8 cellular contexts compared by ENCODE assay signal in the genomic region with DNA sequence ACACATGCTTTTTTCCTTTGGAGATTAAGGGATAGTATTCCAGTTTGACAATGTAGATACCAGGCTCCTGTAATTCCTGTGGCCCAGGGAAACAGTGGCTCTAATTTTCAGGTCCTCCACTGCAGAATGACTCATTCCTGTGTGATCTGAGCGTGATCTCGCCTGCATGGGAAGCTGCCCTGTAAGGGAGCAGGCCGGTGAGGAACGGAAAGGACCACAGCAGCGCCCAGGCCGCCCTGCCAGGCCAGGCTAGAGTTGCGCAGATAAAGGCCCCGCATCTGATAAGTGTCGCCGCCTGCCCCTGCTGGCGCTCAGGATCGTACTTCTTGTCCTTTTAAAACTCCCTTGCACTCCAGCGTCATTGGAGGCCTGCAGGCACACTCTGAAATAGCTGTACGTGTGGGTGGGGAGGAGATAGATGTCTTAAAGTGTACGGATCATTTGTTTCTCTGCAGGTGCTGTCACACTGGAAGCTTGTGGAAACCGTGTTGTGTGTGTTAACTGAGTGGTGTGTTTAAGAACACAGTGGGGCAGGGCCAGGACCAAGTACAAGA.
DNase-seq lines count a peak whose midpoint lies in the region; ATAC-seq and TF ChIP-seq lines count a peak whose summit lies in the region.

No MANE protein-coding gene starts in this region.

- no peaks in the 10 kb centered on the region for H3K27me3 ChIP-seq in HCT116 (ENCODE audit: insufficient read depth, low read length)
- no peaks in the 10 kb centered on the region for H3K27me3 ChIP-seq in sigmoid colon

- BruUV-seq in HCT116 (replicated peaks; lab: Mats Ljungman, UMichigan) = no TSS peak

- RAD21 ChIA-PET in HCT116 (lab: Charles Lee; ENCODE audit: low non-redundant PET in 1 of 2, low total read pairs in 2 of 2, uncharacterized antibody in 2 of 2, unreplicated experiment in 2 of 2) = no interaction called here

- TF ChIP-seq RAD21 in HCT116 (IDR thresholded peaks at IDR 0.05; ENCODE audit: low read depth) = no peak

- no peaks in the 10 kb centered on the region for H3K9me3 ChIP-seq in HCT116 (ENCODE audit: control insufficient read depth in 1 of 2, insufficient read depth in 1 of 2, low read depth in 1 of 2, low read length in 2 of 2)
- no peaks in the 10 kb centered on the region for H3K9me3 ChIP-seq in sigmoid colon

- WGBS in sigmoid colon, 2 donors = 90 to 91% methylated on average over 16 of the region's 16 CpGs

- TF ChIP-seq EP300 in sigmoid colon (IDR thresholded peaks at IDR 0.05) = peak in 2 of 4 donors; percentile 35 to 55

- H3K4me3 ChIP-seq in HCT116 (replicated peaks in 1 of 2; ENCODE audit: low read depth in 1 of 2, low read length in 2 of 2) = peak overlapping the region in 1 of 2 experiments; percentile 24; a peak in 1 of 4 replicates
- H3K4me3 ChIP-seq in astrocyte of the cerebellum (ENCODE audit: low read depth, low read length) = no peak overlapping the region
- no peak overlapping the region for H3K4me3 ChIP-seq in sigmoid colon

- H3K27ac ChIP-seq in HCT116 (ENCODE audit: low read depth, low read length) (peak overlapping the region; percentile 87), sigmoid colon (peak overlapping the region; percentile 77 to 88 (median 78))

- H3K36me3 ChIP-seq in HCT116 (ENCODE audit: control insufficient read depth in 1 of 2, insufficient read depth in 2 of 2, low read length in 2 of 2) (no peaks in the 10 kb centered on the region), sigmoid colon (no peaks in the 10 kb centered on the region)

- intact Hi-C loops in HCT116 (cut with micrococcal nuclease) = no loop called here
- intact Hi-C loops in left ventricle myocardium superior (cut with micrococcal nuclease) = no loop called here
- intact Hi-C loops in sigmoid colon (cut with DNase I) = loop anchor here (2.0 kb wide), 1 partner anchor 62 kb away; the partner anchor contains the start of gene SYNJ2

- ATAC-seq in HCT116 = peak; percentile 59
- peak; percentile 62 for ATAC-seq in left ventricle myocardium superior
- no peak for ATAC-seq in GM21825 (IDR thresholded peaks at IDR 0.05; ENCODE audit: unreplicated experiment)

- in situ Hi-C loops in astrocyte of the cerebellum (cut with HindIII; ENCODE audit: low sequenced_read_pairs) (no loop called here), KBM-7 (cut with MboI; ENCODE audit: low pct_unique_long_range_greater_than_20kb, low sequenced_read_pairs) (no loop called here)

- POLR2A ChIA-PET in HCT116 (lab: Charles Lee) = interaction anchor here (0.7 to 1.3 kb wide), 4 partner anchors 13 to 27 kb away, joined by 3 to 4 read pairs (median 3); no protein-coding TSS in a partner anchor

- H3K4me2 ChIP-seq in HCT116 (ENCODE audit: low read length) = peak overlapping the region; percentile 80

- H4K20me1 ChIP-seq in HCT116 (ENCODE audit: insufficient read depth) = no peaks in the 10 kb centered on the region

- H3K4me1 ChIP-seq in HCT116 (ENCODE audit: control insufficient read depth in 1 of 2, insufficient read depth in 2 of 2, low read length in 2 of 2) (peaks cover 80 to 94% of the 10 kb centered on the region in 2 experiments), sigmoid colon (peaks cover 0 to 69% (median 52%) of the 10 kb centered on the region in 4 donors)

- no peak for TF ChIP-seq POLR2A in HCT116 (IDR thresholded peaks at IDR 0.05; ENCODE audit: borderline replicate concordance, extremely low read depth, insufficient read depth, insufficient read length)
- TF ChIP-seq POLR2A in sigmoid colon (IDR thresholded peaks at IDR 0.05) = no peak

- no peak overlapping the region for H2AFZ ChIP-seq in HCT116 (ENCODE audit: low read depth, low read length, poor library complexity, severe bottlenecking)

- no peaks in the 10 kb centered on the region for H3K9me2 ChIP-seq in HCT116 (ENCODE audit: insufficient read depth)

- H3K79me2 ChIP-seq in HCT116 (ENCODE audit: insufficient read depth, low read length) = no peaks in the 10 kb centered on the region; the same call in 1 of the 2 replicates

- TF ChIP-seq CTCF in HCT116 (IDR thresholded peaks at IDR 0.05 in 2 of 3, conservative IDR thresholded peaks at IDR 0.05 in 1 of 3; ENCODE audit: borderline replicate concordance in 1 of 3, insufficient read depth in 1 of 3, low read depth in 2 of 3, low read length in 2 of 3) (no peak; a peak in 1 of 6 replicates), astrocyte of the cerebellum (IDR thresholded peaks at IDR 0.05; ENCODE audit: low read depth, low read length, missing control alignments) (no peak), sigmoid colon (IDR thresholded peaks at IDR 0.05) (no peak)

- H3K9ac ChIP-seq in HCT116 (ENCODE audit: low read length) = peak overlapping the region; percentile 41

- CTCF ChIA-PET in HCT116 (lab: Charles Lee) = interaction anchor here (1.3 to 1.6 kb wide), 2 partner anchors 16 to 30 kb away, joined by 4 to 5 read pairs; no protein-coding TSS in a partner anchor

- DNase-seq in HCT116 (ENCODE audit: low read depth, low spot score) = peak; percentile 69
- DNase-seq in astrocyte of the cerebellum (ENCODE audit: low read depth) = peak; percentile 74
- peak; percentile 82 for DNase-seq in left ventricle myocardium superior
- peak; percentile 79 for DNase-seq in sigmoid colon
- DNase-seq in activated CD8-positive, alpha-beta memory T cell treated with anti-CD3 and anti-CD28 coated beads, Interleukin-2, amount 50 U/mL, for 48 hours = no peak
- DNase-seq in KBM-7 = no peak
- DNase-seq in NCI-H1930 (lab: John Stamatoyannopoulos, UW) = no peak

TF ChIP-seq in HCT116, 20 proteins besides CTCF, POLR2A, EP300 and RAD21:
- TF ChIP-seq POLR2AphosphoS5 (IDR thresholded peaks at IDR 0.05; ENCODE audit: low read depth, low read length) (peak; percentile 35; the same call in 1 of the 2 replicates), TCF7L2 (IDR thresholded peaks at IDR 0.05; ENCODE audit: borderline replicate concordance, extremely low read depth, insufficient read depth, insufficient read length) (peak; percentile 16)
- TF ChIP-seq, protein P1, sequence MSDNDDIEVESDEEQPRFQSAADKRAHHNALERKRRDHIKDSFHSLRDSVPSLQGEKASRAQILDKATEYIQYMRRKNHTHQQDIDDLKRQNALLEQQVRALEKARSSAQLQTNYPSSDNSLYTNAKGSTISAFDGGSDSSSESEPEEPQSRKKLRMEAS (IDR thresholded peaks at IDR 0.05) = no peak

Comparison
In these comparisons a context has a peak if more than half of its experiments do, and no peak if none do; other contexts are left out.
1. DNase-seq: peak in HCT116 (single experiment), astrocyte of the cerebellum (single experiment), left ventricle myocardium superior (single experiment) and sigmoid colon (single experiment); none in activated CD8-positive, alpha-beta memory T cell treated with anti-CD3 and anti-CD28 coated beads, Interleukin-2, amount 50 U/mL, for 48 hours (single experiment), KBM-7 (single experiment) and NCI-H1930 (0 of 2).